Comparison of ENCODE assay signal across 10 cellular contexts in genomic region chr19:13838943-13839192, GRCh38. TPM values are rescaled to one million over a fixed set of nuclear protein-coding genes. Genes with fewer than 3 reads are reported as not detected.
DNase-seq lines count a peak whose midpoint lies in the region; ATAC-seq and TF ChIP-seq lines count a peak whose summit lies in the region.
"Had no signal": no experiment of that assay in that cellular context is flagged by ENCODE, and none has a peak within 500 bp of the region (broad histone marks: within the 10 kb centered on the region; RNA-seq: fewer than 3 reads in every experiment).

No MANE protein-coding gene starts in this region.

- peak overlapping the region; percentile 99 to 100 for H3K27ac ChIP-seq in ascending aorta
- peak overlapping the region; percentile 100 for H3K27ac ChIP-seq in lower lobe of right lung
- H3K27ac ChIP-seq in upper lobe of right lung, result peak overlapping the region; percentile 100

- H3K4me1 ChIP-seq in ascending aorta, result peaks cover 38 to 55% of the 10 kb centered on the region in 2 donors
- peaks cover 83% of the 10 kb centered on the region for H3K4me1 ChIP-seq in lower lobe of right lung
- H3K4me1 ChIP-seq in upper lobe of right lung, result peaks cover 64% of the 10 kb centered on the region

- intact Hi-C loops in ascending aorta (cut with DNase I) (no loop called here), lower lobe of right lung (cut with DNase I) (no loop called here), upper lobe of right lung (cut with DNase I) (no loop called here)

- H3K9me3 ChIP-seq in ascending aorta, result no peaks in the 10 kb centered on the region
- no peaks in the 10 kb centered on the region for H3K9me3 ChIP-seq in lower lobe of right lung
- H3K9me3 ChIP-seq in upper lobe of right lung, result no peaks in the 10 kb centered on the region

- no peak for TF ChIP-seq CTCF in ascending aorta (IDR thresholded peaks at IDR 0.05)
- no peak for TF ChIP-seq CTCF in lower lobe of right lung (IDR thresholded peaks at IDR 0.05)
- no peak for TF ChIP-seq CTCF in upper lobe of right lung (IDR thresholded peaks at IDR 0.05)

- ATAC-seq in lower lobe of right lung, result no peak
- no peak for ATAC-seq in upper lobe of right lung
- ATAC-seq in HG02759 (IDR thresholded peaks at IDR 0.05; ENCODE audit: unreplicated experiment), result no peak

- DNase-seq in activated gamma-delta T cell (lab: John Stamatoyannopoulos, UW), result peak; percentile 64
- DNase-seq in activated gamma-delta T cell treated with Interleukin-2 at 50 U/mL for 16 hours, result no peak
- DNase-seq in ascending aorta (ENCODE audit: low spot score in 2 of 2), result peak in 1 of 2 donors; percentile 96
- DNase-seq in lower lobe of right lung, result peak; percentile 94
- DNase-seq in upper lobe of right lung, result no peak
- no peak for DNase-seq in hepatic stellate cell (ENCODE audit: low spot score)
- DNase-seq in kidney tubule cell (ENCODE audit: low spot score), result no peak
- DNase-seq: DND-41, NCI-H2227 treated with DMSO at 0.1 percent for 48 hours had no signal

- peaks cover 28 to 32% of the 10 kb centered on the region in 2 donors for H3K36me3 ChIP-seq in ascending aorta
- H3K36me3 ChIP-seq in lower lobe of right lung, result peaks cover 34% of the 10 kb centered on the region
- peaks cover 37% of the 10 kb centered on the region for H3K36me3 ChIP-seq in upper lobe of right lung

- H3K4me3 ChIP-seq in ascending aorta (peak overlapping the region; percentile 92 to 99), lower lobe of right lung (peak overlapping the region; percentile 83), upper lobe of right lung (peak overlapping the region; percentile 85)

- H3K27me3 ChIP-seq in ascending aorta (no peaks in the 10 kb centered on the region), lower lobe of right lung (ENCODE audit: low read depth) (no peaks in the 10 kb centered on the region), upper lobe of right lung (no peaks in the 10 kb centered on the region)

RNA-seq across cellular contexts. Expression of gene NANOS3, which starts 38.1 kb away (rescaled TPM):
- total RNA-seq in ascending aorta (not detected), lower lobe of right lung (0.68 TPM), upper lobe of right lung (not detected)

RNA-seq across cellular contexts. Expression of gene ZSWIM4, which starts 43.6 kb away (rescaled TPM):
- total RNA-seq in ascending aorta (23.2 TPM), lower lobe of right lung (7.4 TPM), upper lobe of right lung (10.6 TPM)

Comparison
In these comparisons a context has a peak if more than half of its experiments do, and no peak if none do; other contexts are left out.
1. DNase-seq: peak in activated gamma-delta T cell (single experiment) and lower lobe of right lung (single experiment); none in activated gamma-delta T cell treated with Interleukin-2 at 50 U/mL for 16 hours (single experiment), upper lobe of right lung (single experiment), hepatic stellate cell (single experiment) and kidney tubule cell (single experiment).
2. Peak in every context shown above with its lines, with median percentiles within 50 percentile points of each other: H3K27ac ChIP-seq and H3K4me3 ChIP-seq.